1 cellular context compared by ENCODE assay signal in genomic region chr15:89775815-89776214, GRCh38.
TF ChIP-seq lines count a peak whose summit lies in the region.

No MANE protein-coding gene starts in this region.

TF ChIP-seq in IMR-90, 13 proteins besides CTCF, POLR2A, EP300 and RAD21:
- TF ChIP-seq FOS (IDR thresholded peaks at IDR 0.05; ENCODE audit: low read depth, low read length) (no peak), MAZ (IDR thresholded peaks at IDR 0.05; ENCODE audit: borderline replicate concordance, low read depth, low read length) (no peak), ELK1 (IDR thresholded peaks at IDR 0.05; ENCODE audit: borderline replicate concordance, low read depth, low read length) (no peak), SMC3 (IDR thresholded peaks at IDR 0.05; ENCODE audit: low read depth, low read length) (no peak), NFE2L2 (IDR thresholded peaks at IDR 0.05; ENCODE audit: low read depth, low read length) (no peak), CEBPB (IDR thresholded peaks at IDR 0.05; ENCODE audit: low read depth, low read length) (no peak), RCOR1 (IDR thresholded peaks at IDR 0.05; ENCODE audit: insufficient replicate concordance, low read length) (no peak), MXI1 (IDR thresholded peaks at IDR 0.05; ENCODE audit: borderline replicate concordance, low read depth, low read length) (no peak), USF2 (IDR thresholded peaks at IDR 0.05; ENCODE audit: low read depth, low read length) (no peak), RFX5 (IDR thresholded peaks at IDR 0.05; ENCODE audit: low read depth, low read length) (no peak), CHD1 (IDR thresholded peaks at IDR 0.05; ENCODE audit: low read depth, low read length) (no peak), MAFK (IDR thresholded peaks at IDR 0.05; ENCODE audit: low read depth, low read length) (no peak), BHLHE40 (IDR thresholded peaks at IDR 0.05; ENCODE audit: low read depth, low read length) (no peak)
